In genomic region chr7:77474756-77475155, GRCh38 we compare ENCODE assay signal across 31 cellular contexts.
"Had no signal": no experiment of that assay in that cellular context is flagged by ENCODE, and none has a peak within 500 bp of the region (broad histone marks: within the 10 kb centered on the region; RNA-seq: fewer than 3 reads in every experiment).

No MANE protein-coding gene starts in this region.

- H3K9me3 Mint-ChIP-seq: effector memory CD8-positive, alpha-beta T cell; natural killer cell treated with Interleukin-12 subunit alpha and Interleukin-12 subunit beta and Interleukin-15 and Interleukin-18, amount 100 ng/mL, for 72 hours; stimulated activated effector memory CD8-positive, alpha-beta T cell treated with anti-CD3 and anti-CD28 coated beads, Interleukin-12 subunit alpha, Interleukin-12 subunit beta, amount 100 ng/mL, for 72 hours had no signal

- ATAC-seq: effector memory CD8-positive, alpha-beta T cell; foreskin keratinocyte; gastroesophageal sphincter; heart right ventricle; left cardiac atrium; left lung; mucosa of descending colon; natural killer cell treated with Interleukin-12 subunit alpha and Interleukin-12 subunit beta and Interleukin-15 and Interleukin-18, amount 100 ng/mL, for 72 hours; sciatic nerve; stimulated activated effector memory CD8-positive, alpha-beta T cell treated with anti-CD3 and anti-CD28 coated beads, Interleukin-12 subunit alpha, Interleukin-12 subunit beta, amount 100 ng/mL, for 72 hours had no signal

- H3K27ac Mint-ChIP-seq: effector memory CD8-positive, alpha-beta T cell; mesothelial cell of epicardium; natural killer cell treated with Interleukin-12 subunit alpha and Interleukin-12 subunit beta and Interleukin-15 and Interleukin-18, amount 100 ng/mL, for 72 hours; stimulated activated effector memory CD8-positive, alpha-beta T cell treated with anti-CD3 and anti-CD28 coated beads, Interleukin-12 subunit alpha, Interleukin-12 subunit beta, amount 100 ng/mL, for 72 hours had no signal

- H3K4me3 ChIP-seq: esophagus muscularis mucosa, gastroesophageal sphincter, heart right ventricle, left lung, mucosa of descending colon, prostate gland, right atrium auricular region, smooth muscle cell, stomach, thyroid gland, vagina had no signal

- H3K4me1 Mint-ChIP-seq: naive B cell; stimulated activated effector memory CD8-positive, alpha-beta T cell treated with anti-CD3 and anti-CD28 coated beads, Interleukin-12 subunit alpha, Interleukin-12 subunit beta, amount 100 ng/mL, for 72 hours had no signal

- DNase-seq: cortex of kidney; effector memory CD8-positive, alpha-beta T cell; foreskin keratinocyte; heart right ventricle; hippocampal formation; left cardiac atrium; left lung; mesenchymal stem cell; mucosa of descending colon; naive B cell; stimulated activated CD4-positive, alpha-beta T cell treated with anti-CD3 and anti-CD28 coated beads, Interleukin-12 subunit alpha, Interleukin-12 subunit beta, amount 100 ng/mL, for 4 hours; stimulated activated CD4-positive, alpha-beta T cell treated with anti-CD3 and anti-CD28 coated beads, Interleukin-1b, Interleukin-23, amount 100 ng/mL, for 48 hours; stimulated activated CD4-positive, alpha-beta T cell treated with anti-CD3 and anti-CD28 coated beads, Interleukin-4, amount 100 ng/mL, for 1 hour; stimulated activated naive CD4-positive, alpha-beta T cell treated with Interleukin-2 at 50 U/mL for 16 hours; stomach; thyroid gland; trophoblast cell had no signal

- FAIRE-seq: endometrium, islet of Langerhans had no signal

- H3K36me3 Mint-ChIP-seq: mesothelial cell of epicardium; naive B cell; natural killer cell treated with Interleukin-12 subunit alpha and Interleukin-12 subunit beta and Interleukin-15 and Interleukin-18, amount 100 ng/mL, for 72 hours; stimulated activated effector memory CD8-positive, alpha-beta T cell treated with anti-CD3 and anti-CD28 coated beads, Interleukin-12 subunit alpha, Interleukin-12 subunit beta, amount 100 ng/mL, for 72 hours had no signal

- H3K4me1 ChIP-seq: esophagus muscularis mucosa, foreskin keratinocyte, gastroesophageal sphincter, prostate gland, right atrium auricular region, thyroid gland, vagina had no signal

- H3K4me3 Mint-ChIP-seq: effector memory CD8-positive, alpha-beta T cell; mesothelial cell of epicardium; naive B cell; natural killer cell treated with Interleukin-12 subunit alpha and Interleukin-12 subunit beta and Interleukin-15 and Interleukin-18, amount 100 ng/mL, for 72 hours; neural crest cell; stimulated activated effector memory CD8-positive, alpha-beta T cell treated with anti-CD3 and anti-CD28 coated beads, Interleukin-12 subunit alpha, Interleukin-12 subunit beta, amount 100 ng/mL, for 72 hours had no signal

- H3K36me3 ChIP-seq: esophagus muscularis mucosa, gastroesophageal sphincter, heart right ventricle, left lung, prostate gland, right atrium auricular region, stomach, thyroid gland, vagina had no signal

- H3K27me3 Mint-ChIP-seq: effector memory CD8-positive, alpha-beta T cell; naive B cell; natural killer cell treated with Interleukin-12 subunit alpha and Interleukin-12 subunit beta and Interleukin-15 and Interleukin-18, amount 100 ng/mL, for 72 hours had no signal

- H3K27ac ChIP-seq: epithelial cell of prostate, esophagus muscularis mucosa, foreskin keratinocyte, gastroesophageal sphincter, heart right ventricle, left lung, prostate gland, right atrium auricular region, stomach, thyroid gland, vagina had no signal

- H3K27me3 ChIP-seq: esophagus muscularis mucosa, foreskin keratinocyte, gastroesophageal sphincter, heart right ventricle, left lung, right atrium auricular region, stomach, thyroid gland, vagina had no signal

- H3K4me2 ChIP-seq: smooth muscle cell had no signal

- H3K9me3 ChIP-seq: esophagus muscularis mucosa, gastroesophageal sphincter, heart right ventricle, left lung, mucosa of descending colon, prostate gland, right atrium auricular region, stomach, thyroid gland, vagina had no signal
